In the genomic region with DNA sequence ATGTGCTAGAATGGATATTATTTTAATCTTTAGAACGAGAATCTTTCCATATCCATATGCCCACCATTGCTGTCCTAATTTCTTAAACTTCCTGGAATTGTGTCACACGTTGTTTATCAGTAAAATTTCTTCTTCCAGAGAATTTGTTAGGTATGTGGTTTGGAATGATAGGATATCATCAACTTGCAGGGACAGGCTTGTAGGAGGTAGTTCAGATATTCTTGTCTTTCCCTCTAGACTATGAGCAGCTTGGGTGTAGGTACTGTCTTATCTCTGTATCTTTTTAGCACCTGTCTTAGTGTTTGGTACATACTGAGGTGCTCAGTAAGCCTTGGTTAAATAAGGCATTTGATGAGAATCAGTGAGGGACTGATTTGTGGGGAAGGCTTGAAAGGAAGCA, we compare ENCODE assay signal across 12 cellular contexts. TPM values are rescaled to one million over a fixed set of nuclear protein-coding genes. Genes with fewer than 3 reads are reported as not detected.
DNase-seq lines count a peak whose midpoint lies in the region; ATAC-seq, FAIRE-seq and TF ChIP-seq lines count a peak whose summit lies in the region.
"Had no signal": no experiment of that assay in that cellular context is flagged by ENCODE, and none has a peak within 500 bp of the region (broad histone marks: within the 10 kb centered on the region; RNA-seq: fewer than 3 reads in every experiment).

No MANE protein-coding gene starts in this region.

- no peak for DNase-seq in HFF-Myc (ENCODE audit: extremely low read depth, low read depth)
- no peak for DNase-seq in breast epithelium (ENCODE audit: low spot score in 2 of 2)
- DNase-seq in kidney: no peak
- DNase-seq in natural killer cell: no peak
- DNase-seq in neuronal stem cell (ENCODE audit: low spot score): no peak
- DNase-seq in GM20000 (ENCODE audit: low spot score): no peak
- DNase-seq: activated T-cell treated with anti-CD3 and anti-CD28 coated beads, Interleukin-2, amount 50 U/mL, for 1 hour; NCI-H510A had no signal

- no peak overlapping the region for H3K4ac ChIP-seq in neuronal stem cell (ENCODE audit: low read length)

- no peaks in the 10 kb centered on the region for H3K9me3 Mint-ChIP-seq in natural killer cell

- H3K18ac ChIP-seq in neuronal stem cell (ENCODE audit: low read length): no peak overlapping the region

- peaks cover 8 to 18% of the 10 kb centered on the region in 2 donors for H3K27me3 Mint-ChIP-seq in natural killer cell (ENCODE audit: low read depth in 2 of 2)

- H3K4me1 ChIP-seq in breast epithelium (peaks cover 0 to 7% of the 10 kb centered on the region in 2 donors), kidney (ENCODE audit: control insufficient read depth in 1 of 2, insufficient read depth in 1 of 2, low read depth in 1 of 2, low read length in 2 of 2) (peaks cover 12 to 21% of the 10 kb centered on the region in 2 donors), skeletal muscle tissue (ENCODE audit: control insufficient read depth in 3 of 3, insufficient read depth in 3 of 3, low read length in 3 of 3) (peaks cover 11 to 29% (median 20%) of the 10 kb centered on the region in 3 donors), neuronal stem cell (ENCODE audit: control insufficient read depth in 2 of 2, insufficient read depth in 1 of 2, low read depth in 1 of 2, low read length in 2 of 2) (peaks cover 4 to 7% of the 10 kb centered on the region in 2 donors)

- no peaks in the 10 kb centered on the region for H3K27me3 ChIP-seq in breast epithelium
- no peaks in the 10 kb centered on the region for H3K27me3 ChIP-seq in skeletal muscle tissue (ENCODE audit: control insufficient read depth in 3 of 3, insufficient read depth in 3 of 3, low read length in 3 of 3)
- no peaks in the 10 kb centered on the region for H3K27me3 ChIP-seq in neuronal stem cell (ENCODE audit: control insufficient read depth in 3 of 3, insufficient read depth in 3 of 3, low read depth in 1 of 3, low read length in 3 of 3)

- no peak overlapping the region for H2BK120ac ChIP-seq in neuronal stem cell (ENCODE audit: low read depth, low read length)

- ATAC-seq in HG02938 (IDR thresholded peaks at IDR 0.05; ENCODE audit: unreplicated experiment) (no peak), natural killer cell (no peak)

- H3K36me3 ChIP-seq in breast epithelium (no peaks in the 10 kb centered on the region), kidney (ENCODE audit: control insufficient read depth in 1 of 2, insufficient read depth in 2 of 2, low read length in 2 of 2) (no peaks in the 10 kb centered on the region), skeletal muscle tissue (ENCODE audit: control insufficient read depth in 3 of 3, insufficient read depth in 3 of 3, low read length in 3 of 3) (no peaks in the 10 kb centered on the region), neuronal stem cell (replicated peaks in 1 of 2; ENCODE audit: control insufficient read depth in 2 of 2, insufficient read depth in 2 of 2, low read length in 2 of 2) (peaks cover 0 to 18% of the 10 kb centered on the region in 2 donors)

- H2BK12ac ChIP-seq in neuronal stem cell (ENCODE audit: low read length): no peak overlapping the region

- H2AK5ac ChIP-seq in neuronal stem cell (ENCODE audit: low read depth, low read length): no peak overlapping the region

- no peak overlapping the region for H2BK15ac ChIP-seq in neuronal stem cell (ENCODE audit: low read length)

- no peak for TF ChIP-seq POLR2A in breast epithelium (IDR thresholded peaks at IDR 0.05)

- no peak overlapping the region for H4K8ac ChIP-seq in neuronal stem cell (ENCODE audit: low read depth, low read length)

- H3K9me3 ChIP-seq in breast epithelium: no peaks in the 10 kb centered on the region
- no peaks in the 10 kb centered on the region for H3K9me3 ChIP-seq in kidney (ENCODE audit: control insufficient read depth in 1 of 2, low read length in 2 of 2)
- no peaks in the 10 kb centered on the region for H3K9me3 ChIP-seq in skeletal muscle tissue (ENCODE audit: control insufficient read depth in 3 of 3, low read length in 3 of 3)
- peaks cover 0 to 6% of the 10 kb centered on the region in 2 donors for H3K9me3 ChIP-seq in neuronal stem cell (replicated peaks in 1 of 2; ENCODE audit: control insufficient read depth in 2 of 2, insufficient read depth in 1 of 2, low read depth in 1 of 2, low read length in 2 of 2)

- H4K91ac ChIP-seq in neuronal stem cell (ENCODE audit: low read depth, low read length, poor library complexity): no peak overlapping the region

- H3K27ac ChIP-seq in breast epithelium (peak overlapping the region; percentile 92 to 97), kidney (ENCODE audit: low read depth in 2 of 2, low read length in 2 of 2) (peak overlapping the region; percentile 56 to 69), skeletal muscle tissue (ENCODE audit: low read depth, low read length) (no peak overlapping the region), neuronal stem cell (replicated peaks; ENCODE audit: low read length) (no peak overlapping the region)

- no peak for FAIRE-seq in kidney (lab: Jason Lieb, UNC)

- peak overlapping the region; percentile 70 for H3K4me3 ChIP-seq in HFF-Myc (replicated peaks; ENCODE audit: low read depth, low read length)
- peak overlapping the region; percentile 65 to 71 (median 65) for H3K4me3 ChIP-seq in breast epithelium
- peak overlapping the region; percentile 88 to 99 for H3K4me3 ChIP-seq in kidney (ENCODE audit: low read length in 2 of 2)
- H3K4me3 ChIP-seq in skeletal muscle tissue (ENCODE audit: low read length in 3 of 3): peak overlapping the region; percentile 1 to 83 (median 73)
- peak overlapping the region in 1 of 2 donors; percentile 82 for H3K4me3 ChIP-seq in neuronal stem cell (ENCODE audit: low read length in 2 of 2)

- no peak overlapping the region for H3K27ac Mint-ChIP-seq in natural killer cell

- H3K4me2 ChIP-seq in neuronal stem cell (ENCODE audit: insufficient read depth, low read length, poor library complexity, severe bottlenecking): no peak overlapping the region

- no peak overlapping the region for H2BK5ac ChIP-seq in neuronal stem cell (ENCODE audit: low read length)

- peaks cover 5 to 11% of the 10 kb centered on the region in 2 donors for H3K4me1 Mint-ChIP-seq in natural killer cell

- H3K79me1 ChIP-seq in neuronal stem cell (ENCODE audit: low read depth, low read length): no peaks in the 10 kb centered on the region

- no peak for TF ChIP-seq CTCF in HFF-Myc (IDR thresholded peaks at IDR 0.05; ENCODE audit: low read depth, low read length, missing control alignments)
- TF ChIP-seq CTCF in breast epithelium (IDR thresholded peaks at IDR 0.05): no peak
- TF ChIP-seq CTCF in kidney (IDR thresholded peaks at IDR 0.05; ENCODE audit: borderline replicate concordance, extremely low read depth, insufficient read depth): no peak
- no peak for TF ChIP-seq CTCF in natural killer cell (IDR thresholded peaks at IDR 0.05)
- TF ChIP-seq CTCF in GM20000 (IDR thresholded peaks at IDR 0.05; ENCODE audit: extremely low read depth, missing control alignments): no peak

- H3K23ac ChIP-seq in neuronal stem cell (ENCODE audit: low read depth, low read length, poor library complexity): no peak overlapping the region

- no peaks in the 10 kb centered on the region for H3K36me3 Mint-ChIP-seq in natural killer cell

- intact Hi-C loops in breast epithelium (cut with DNase I; ENCODE audit: low total_unique reads): no loop called here
- intact Hi-C loops in kidney (cut with DNase I): no loop called here
- intact Hi-C loops in natural killer cell (cut with micrococcal nuclease): no loop called here

- H3K4me3 Mint-ChIP-seq in natural killer cell: no peak overlapping the region

- no peak overlapping the region for H2AFZ ChIP-seq in neuronal stem cell (ENCODE audit: low read length)

- WGBS in neuronal stem cell (ENCODE audit: extremely low coverage in 2 of 2, insufficient read length in 2 of 2, insufficient replicate concordance in 1 of 2), 2 donors: no CpG with 5 or more reads among the region's 2 CpGs

- no peak overlapping the region for H3K14ac ChIP-seq in neuronal stem cell (ENCODE audit: low read length)

- H3K9ac ChIP-seq in kidney (ENCODE audit: low read length in 2 of 2) (peak overlapping the region; percentile 13 to 99), skeletal muscle tissue (ENCODE audit: low read depth in 1 of 3, low read length in 3 of 3) (peak overlapping the region; percentile 14 to 63 (median 46)), neuronal stem cell (ENCODE audit: low read depth, low read length, poor library complexity) (no peak overlapping the region)

RNA-seq across cellular contexts. Expression of a gene that starts 3.4 kb away (rescaled TPM):
- 100 to 1,000 TPM in 2 of 3 donors, 10 to 100 TPM in 1; 82.1 to 259 (median 175) TPM for total RNA-seq in breast epithelium
- 272 TPM for total RNA-seq in kidney
- polyA plus RNA-seq in kidney (ENCODE audit: insufficient read depth, low read depth, low replicate concordance): 52.7 TPM
- 121 TPM for total RNA-seq in skeletal muscle tissue
- 10 to 100 TPM; 17.1 to 17.7 (median 17.3) TPM for total RNA-seq in natural killer cell
- 80.5 TPM for polyA plus RNA-seq in neuronal stem cell (2013, experiment 1 of 2)
- 79.9 TPM for polyA plus RNA-seq in neuronal stem cell (2013, experiment 2 of 2)

RNA-seq across cellular contexts. Expression of a gene that starts 13.4 kb away (rescaled TPM):
- total RNA-seq in breast epithelium (not detected), kidney (not detected), skeletal muscle tissue (not detected), natural killer cell (not detected)
- not detected for polyA plus RNA-seq in kidney (ENCODE audit: insufficient read depth, low read depth, low replicate concordance)
- polyA plus RNA-seq in neuronal stem cell (2013, experiment 1 of 2): not detected
- polyA plus RNA-seq in neuronal stem cell (2013, experiment 2 of 2): not detected
- total RNA-seq: mucosa of gallbladder; T-helper 2 cell treated with Interferon-gamma antibody and Interleukin-4, amounts not matched to agents 100 ng/mL and 5 ng/mL, for 36 hours had no signal

RNA-seq across cellular contexts. Expression of a gene that starts 23.7 kb away (rescaled TPM):
- total RNA-seq in breast epithelium (100 to 1,000 TPM in 2 of 3 donors, 10 to 100 TPM in 1; 84.3 to 153 (median 153) TPM), kidney (115 TPM), skeletal muscle tissue (61.1 TPM), natural killer cell (10 to 100 TPM; 55.3 to 83.3 (median 61.0) TPM)
- polyA plus RNA-seq in kidney (ENCODE audit: insufficient read depth, low read depth, low replicate concordance): 159 TPM
- 227 TPM for polyA plus RNA-seq in neuronal stem cell (2013, experiment 1 of 2)
- polyA plus RNA-seq in neuronal stem cell (2013, experiment 2 of 2): 230 TPM

RNA-seq across cellular contexts. Expression of a gene that starts 52.6 kb away (rescaled TPM):
- 10 to 100 TPM; 45.8 to 80.1 (median 66.2) TPM for total RNA-seq in breast epithelium
- total RNA-seq in kidney: 86.1 TPM
- polyA plus RNA-seq in kidney (ENCODE audit: insufficient read depth, low read depth, low replicate concordance): 133 TPM
- total RNA-seq in skeletal muscle tissue: 30.3 TPM
- 10 to 100 TPM; 43.6 to 70.4 (median 45.7) TPM for total RNA-seq in natural killer cell
- 51.1 TPM for polyA plus RNA-seq in neuronal stem cell (2013, experiment 1 of 2)
- polyA plus RNA-seq in neuronal stem cell (2013, experiment 2 of 2): 50.7 TPM

RNA-seq across cellular contexts. Expression of a gene that starts 53.0 kb away (rescaled TPM):
- total RNA-seq in breast epithelium: 10 to 100 TPM; 18.7 to 27.7 (median 20.6) TPM
- 15.2 TPM for total RNA-seq in kidney
- 26.1 TPM for polyA plus RNA-seq in kidney (ENCODE audit: insufficient read depth, low read depth, low replicate concordance)
- 11.0 TPM for total RNA-seq in skeletal muscle tissue
- total RNA-seq in natural killer cell: 10 to 100 TPM; 11.0 to 15.1 (median 13.3) TPM
- polyA plus RNA-seq in neuronal stem cell (2013, experiment 1 of 2): 42.5 TPM
- polyA plus RNA-seq in neuronal stem cell (2013, experiment 2 of 2): 41.5 TPM

Comparison
In these comparisons a context has a peak if more than half of its experiments do, and no peak if none do; other contexts are left out.
1. H3K27ac ChIP-seq: peak in breast epithelium (2 of 2) and kidney (2 of 2); none in skeletal muscle tissue (single experiment) and neuronal stem cell (single experiment).